Comparison of ENCODE assay signal across 8 cellular contexts in the genomic region with DNA sequence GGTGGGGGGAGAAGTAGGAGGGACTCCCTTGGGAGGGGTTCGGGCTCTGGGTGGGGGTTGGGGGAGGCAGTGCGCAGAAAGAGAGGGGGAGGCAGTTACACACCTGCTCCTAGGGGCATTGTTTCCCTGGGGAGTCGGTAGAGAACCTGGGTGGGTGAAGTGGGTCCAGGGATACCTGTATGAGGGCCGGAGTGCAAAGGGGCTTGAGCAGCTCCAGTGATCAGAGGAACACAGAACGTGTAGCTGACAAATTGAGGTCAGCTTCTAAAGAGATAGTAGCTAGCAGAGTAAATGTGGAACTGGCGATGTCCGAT. TPM values are rescaled to one million over a fixed set of nuclear protein-coding genes. Genes with fewer than 3 reads are reported as not detected.
A peak's percentile ranks its signal among the peaks of the same experiment; 100 is the strongest.
DNase-seq lines count a peak whose midpoint lies in the region; ATAC-seq and TF ChIP-seq lines count a peak whose summit lies in the region.

No MANE protein-coding gene starts in this region.

- peaks cover 30% of the 10 kb centered on the region for H3K4me1 Mint-ChIP-seq in activated CD4-positive, alpha-beta T cell treated with anti-CD3 and anti-CD28 coated beads, Interleukin-2, amount 10 ng/mL, durations not matched to agents 24 days and 14 days

- H3K4me3 Mint-ChIP-seq in activated CD4-positive, alpha-beta T cell treated with anti-CD3 and anti-CD28 coated beads, Interleukin-2, amount 10 ng/mL, durations not matched to agents 24 days and 14 days, result peak overlapping the region; percentile 93

- peak in 1 of 2 donors; percentile 11 for ATAC-seq in gastrocnemius medialis
- no peak for ATAC-seq in GM18873 (IDR thresholded peaks at IDR 0.05; ENCODE audit: low FRiP score, unreplicated experiment)

- TF ChIP-seq CTCF in Peyer's patch (IDR thresholded peaks at IDR 0.05) (no peak), esophagus muscularis mucosa (IDR thresholded peaks at IDR 0.05) (no peak), gastrocnemius medialis (IDR thresholded peaks at IDR 0.05 in 4 of 5, conservative IDR thresholded peaks at IDR 0.05 in 1 of 5) (no peak)

- H3K27me3 Mint-ChIP-seq in activated CD4-positive, alpha-beta T cell treated with anti-CD3 and anti-CD28 coated beads, Interleukin-2, amount 10 ng/mL, durations not matched to agents 24 days and 14 days, result no peaks in the 10 kb centered on the region

- H3K9me3 Mint-ChIP-seq in activated CD4-positive, alpha-beta T cell treated with anti-CD3 and anti-CD28 coated beads, Interleukin-2, amount 10 ng/mL, durations not matched to agents 24 days and 14 days, result no peaks in the 10 kb centered on the region

- H3K9me3 ChIP-seq in Peyer's patch (no peaks in the 10 kb centered on the region), esophagus muscularis mucosa (no peaks in the 10 kb centered on the region), gastrocnemius medialis (no peaks in the 10 kb centered on the region)

- H3K27ac Mint-ChIP-seq in activated CD4-positive, alpha-beta T cell treated with anti-CD3 and anti-CD28 coated beads, Interleukin-2, amount 10 ng/mL, durations not matched to agents 24 days and 14 days, result peak overlapping the region; percentile 89

- no peak for TF ChIP-seq POLR2A in Peyer's patch (IDR thresholded peaks at IDR 0.05)
- TF ChIP-seq POLR2A in esophagus muscularis mucosa (IDR thresholded peaks at IDR 0.05; ENCODE audit: low read depth), result no peak
- TF ChIP-seq POLR2A in gastrocnemius medialis (IDR thresholded peaks at IDR 0.05), result no peak

- DNase-seq in activated CD4-positive, alpha-beta T cell treated with anti-CD3 and anti-CD28 coated beads, Interleukin-2, amount 10 ng/mL, durations not matched to agents 24 days and 14 days, result no peak
- no peak for DNase-seq in activated CD4-positive, alpha-beta T cell treated with anti-CD3 and anti-CD28 coated beads for 4 hours
- DNase-seq in Peyer's patch (no peak), esophagus muscularis mucosa (ENCODE audit: extremely low spot score) (no peak), gastrocnemius medialis (no peak), hypothalamus (lab: John Stamatoyannopoulos, UW) (no peak), DMS 273 (lab: John Stamatoyannopoulos, UW; ENCODE audit: unreplicated experiment) (no peak)

- H3K4me1 ChIP-seq in Peyer's patch (peaks cover 0 to 34% (median 5%) of the 10 kb centered on the region in 4 donors), esophagus muscularis mucosa (peaks cover 14 to 44% (median 29%) of the 10 kb centered on the region in 4 donors), gastrocnemius medialis (peaks cover 13 to 14% of the 10 kb centered on the region in 2 donors)

- H3K36me3 ChIP-seq in Peyer's patch (peaks cover 0 to 40% (median 0%) of the 10 kb centered on the region in 3 donors), esophagus muscularis mucosa (peaks cover 27 to 46% (median 36%) of the 10 kb centered on the region in 4 donors), gastrocnemius medialis (peaks cover 2 to 42% of the 10 kb centered on the region in 2 donors)

- intact Hi-C loops in activated CD4-positive, alpha-beta T cell treated with anti-CD3 and anti-CD28 coated beads, Interleukin-2, amount 10 ng/mL, durations not matched to agents 24 days and 14 days (cut with micrococcal nuclease), result loop anchor here (1.0 to 2.0 kb wide), 2 partner anchors 27 to 81 kb away; partner anchors contain the start of genes CERS5 and COX14
- intact Hi-C loops in esophagus muscularis mucosa (cut with DNase I) (no loop called here), gastrocnemius medialis (cut with DNase I; ENCODE audit: low total_unique reads) (loop anchor here (1.0 to 10.0 kb wide), 3 partner anchors 27 to 229 kb away; partner anchors contain the start of genes CERS5 and COX14)

- WGBS in esophagus muscularis mucosa, result 2% methylated on average over 7 of the region's 7 CpGs

- in situ Hi-C loops in gastrocnemius medialis (cut with MboI; ENCODE audit: low sequenced_read_pairs in 4 of 4), result loop anchor here in 2 of 4 donors (25.0 kb wide), 1 partner anchor 227 kb away; no protein-coding TSS in a partner anchor

- TF ChIP-seq EP300 in esophagus muscularis mucosa (IDR thresholded peaks at IDR 0.05), result no peak

- H3K27ac ChIP-seq in Peyer's patch, result peak overlapping the region; percentile 92 to 99 (median 94)
- peak overlapping the region; percentile 97 to 99 (median 98) for H3K27ac ChIP-seq in esophagus muscularis mucosa (replicated peaks in 1 of 4)
- H3K27ac ChIP-seq in gastrocnemius medialis, result peak overlapping the region; percentile 92 to 99 (median 96)

- H3K36me3 Mint-ChIP-seq in activated CD4-positive, alpha-beta T cell treated with anti-CD3 and anti-CD28 coated beads, Interleukin-2, amount 10 ng/mL, durations not matched to agents 24 days and 14 days (ENCODE audit: low read depth), result peaks cover 36% of the 10 kb centered on the region

- H3K4me3 ChIP-seq in Peyer's patch, result peak overlapping the region; percentile 81 to 97 (median 88)
- peak overlapping the region; percentile 87 to 96 (median 96) for H3K4me3 ChIP-seq in esophagus muscularis mucosa
- peak overlapping the region; percentile 81 to 95 (median 88) for H3K4me3 ChIP-seq in gastrocnemius medialis

- H3K27me3 ChIP-seq in Peyer's patch (no peaks in the 10 kb centered on the region), esophagus muscularis mucosa (no peaks in the 10 kb centered on the region), gastrocnemius medialis (no peaks in the 10 kb centered on the region)

RNA-seq across cellular contexts. Expression of gene SMARCD1, which starts 0.4 kb away (rescaled TPM):
- 73.1 and 82.5 TPM in 2 replicates for total RNA-seq in activated CD4-positive, alpha-beta T cell treated with anti-CD3 and anti-CD28 coated beads, Interleukin-2, amount 10 ng/mL, durations not matched to agents 24 days and 14 days
- total RNA-seq in Peyer's patch (100 to 1,000 TPM in 2 of 4 donors, 10 to 100 TPM in 2; 76.5 to 126 (median 95.1) TPM), esophagus muscularis mucosa (10 to 100 TPM; 20.3 to 72.4 (median 45.2) TPM), gastrocnemius medialis (10 to 100 TPM; 16.9 to 27.3 (median 20.1) TPM)

RNA-seq across cellular contexts. Expression of gene GPD1, which starts 18.2 kb away (rescaled TPM):
- total RNA-seq in activated CD4-positive, alpha-beta T cell treated with anti-CD3 and anti-CD28 coated beads, Interleukin-2, amount 10 ng/mL, durations not matched to agents 24 days and 14 days, result 0.62 and 0.91 TPM in 2 replicates
- 100 to 1,000 TPM in 3 of 4 donors, 10 to 100 TPM in 1; 41.3 to 409 (median 291) TPM for total RNA-seq in Peyer's patch
- 1 to 10 TPM in 1 of 4 donors, under 1 TPM in 3; 0.17 to 2.5 (median 0.60) TPM for total RNA-seq in esophagus muscularis mucosa
- 100 to 1,000 TPM in 3 of 4 donors, 10 to 100 TPM in 1; 68.2 to 763 (median 288) TPM for total RNA-seq in gastrocnemius medialis

RNA-seq across cellular contexts. Expression of gene COX14, which starts 26.5 kb away (rescaled TPM):
- 44.0 and 45.0 TPM in 2 replicates for total RNA-seq in activated CD4-positive, alpha-beta T cell treated with anti-CD3 and anti-CD28 coated beads, Interleukin-2, amount 10 ng/mL, durations not matched to agents 24 days and 14 days
- 100 to 1,000 TPM in 1 of 4 donors, 10 to 100 TPM in 3; 75.3 to 115 (median 86.4) TPM for total RNA-seq in Peyer's patch
- 100 to 1,000 TPM in 1 of 4 donors, 10 to 100 TPM in 3; 52.8 to 105 (median 87.6) TPM for total RNA-seq in esophagus muscularis mucosa
- 100 to 1,000 TPM in 3 of 4 donors, 10 to 100 TPM in 1; 98.8 to 137 (median 106) TPM for total RNA-seq in gastrocnemius medialis

RNA-seq across cellular contexts. Expression of gene ASIC1, which starts 28.2 kb away (rescaled TPM):
- 17.6 and 19.7 TPM in 2 replicates for total RNA-seq in activated CD4-positive, alpha-beta T cell treated with anti-CD3 and anti-CD28 coated beads, Interleukin-2, amount 10 ng/mL, durations not matched to agents 24 days and 14 days
- total RNA-seq in Peyer's patch, result 1 to 10 TPM in 2 of 4 donors, under 1 TPM in 1, not detected in 1; 0.70 to 5.7 (median 1.5) TPM
- 1 to 10 TPM in 3 of 4 donors, under 1 TPM in 1; 0.66 to 5.6 (median 2.9) TPM for total RNA-seq in esophagus muscularis mucosa
- under 1 TPM in 2 of 4 donors, not detected in 2; 0.15 to 0.53 TPM for total RNA-seq in gastrocnemius medialis

Comparison
In these comparisons a context has a peak if more than half of its experiments do, and no peak if none do; other contexts are left out.
1. RNA of gene GPD1, which starts 18.2 kb away (total RNA-seq): 41.3 to 409 TPM in Peyer's patch and 68.2 to 763 TPM in gastrocnemius medialis; 0.62 to 0.91 TPM in activated CD4-positive, alpha-beta T cell treated with anti-CD3 and anti-CD28 coated beads, Interleukin-2, amount 10 ng/mL, durations not matched to agents 24 days and 14 days and 0.17 to 2.5 TPM in esophagus muscularis mucosa; every median in the first group is over 10 times any median in the second.
2. Peak in every context shown above with its lines, with median percentiles within 50 percentile points of each other: H3K27ac ChIP-seq and H3K4me3 ChIP-seq.